1 cellular context compared by ENCODE assay signal in genomic region chr6:27144740-27145079, GRCh38.
A peak's percentile ranks its signal among the peaks of the same experiment; 100 is the strongest.
TF ChIP-seq lines count a peak whose summit lies in the region.

No MANE protein-coding gene starts in this region.

TF ChIP-seq in K562, 482 proteins besides CTCF, POLR2A, EP300 and RAD21 (continued from another document and continues in another):
- TF ChIP-seq CREB5 (CRISPR knock-in tag; IDR thresholded peaks at IDR 0.05) (no peak), DACH1 (IDR thresholded peaks at IDR 0.05; ENCODE audit: partially characterized antibody) (no peak), ZC3H11A (IDR thresholded peaks at IDR 0.05; ENCODE audit: low read depth, low read length) (no peak), EWSR1 (IDR thresholded peaks at IDR 0.05; ENCODE audit: borderline replicate concordance, low read depth, partially characterized antibody) (no peak), TBP (optimal IDR thresholded peaks at IDR 0.05; ENCODE audit: low read depth, low read length) (no peak), ZNF695 (CRISPR knock-in tag; IDR thresholded peaks at IDR 0.05) (no peak), CHCHD3 (CRISPR knock-in tag; IDR thresholded peaks at IDR 0.05) (peak; percentile 92; the same call in 1 of the 2 replicates), FOXK1 (CRISPR knock-in tag; IDR thresholded peaks at IDR 0.05; ENCODE audit: borderline replicate concordance) (no peak), PML (IDR thresholded peaks at IDR 0.05; ENCODE audit: low read length) (0 out of 2 replicates have a peak, but pooled peaks have one; percentile 22), ZNF41 (CRISPR knock-in tag; conservative IDR thresholded peaks at IDR 0.05) (no peak), MGA (IDR thresholded peaks at IDR 0.05) (no peak), ZNF384 (IDR thresholded peaks at IDR 0.05; ENCODE audit: low read depth, low read length) (no peak), TSHZ1 (CRISPR knock-in tag; IDR thresholded peaks at IDR 0.05) (no peak), ZNF696 (CRISPR knock-in tag; conservative IDR thresholded peaks at IDR 0.05) (0 out of 2 replicates have a peak, but pooled peaks have one; percentile 12), GABPB2 (CRISPR knock-in tag; conservative IDR thresholded peaks at IDR 0.05) (0 out of 2 replicates have a peak, but pooled peaks have one; percentile 35), ZNF764 (CRISPR knock-in tag; IDR thresholded peaks at IDR 0.05; ENCODE audit: low read depth) (peak; percentile 70; the same call in 1 of the 2 replicates), MAFF (IDR thresholded peaks at IDR 0.05; ENCODE audit: low read length) (no peak), RNF219 (CRISPR knock-in tag; IDR thresholded peaks at IDR 0.05) (no peak), ZNF253 (CRISPR knock-in tag; conservative IDR thresholded peaks at IDR 0.05) (no peak), TAF7 (tag; IDR thresholded peaks at IDR 0.05) (no peak), C11orf30 (IDR thresholded peaks at IDR 0.05; ENCODE audit: low read depth) (no peak), FOXJ2 (tag; IDR thresholded peaks at IDR 0.05) (0 out of 2 replicates have a peak, but pooled peaks have one; percentile 5), THAP12 (CRISPR knock-in tag; IDR thresholded peaks at IDR 0.05) (peak; percentile 55; the same call in 1 of the 2 replicates)
- TF ChIP-seq, protein P1, sequence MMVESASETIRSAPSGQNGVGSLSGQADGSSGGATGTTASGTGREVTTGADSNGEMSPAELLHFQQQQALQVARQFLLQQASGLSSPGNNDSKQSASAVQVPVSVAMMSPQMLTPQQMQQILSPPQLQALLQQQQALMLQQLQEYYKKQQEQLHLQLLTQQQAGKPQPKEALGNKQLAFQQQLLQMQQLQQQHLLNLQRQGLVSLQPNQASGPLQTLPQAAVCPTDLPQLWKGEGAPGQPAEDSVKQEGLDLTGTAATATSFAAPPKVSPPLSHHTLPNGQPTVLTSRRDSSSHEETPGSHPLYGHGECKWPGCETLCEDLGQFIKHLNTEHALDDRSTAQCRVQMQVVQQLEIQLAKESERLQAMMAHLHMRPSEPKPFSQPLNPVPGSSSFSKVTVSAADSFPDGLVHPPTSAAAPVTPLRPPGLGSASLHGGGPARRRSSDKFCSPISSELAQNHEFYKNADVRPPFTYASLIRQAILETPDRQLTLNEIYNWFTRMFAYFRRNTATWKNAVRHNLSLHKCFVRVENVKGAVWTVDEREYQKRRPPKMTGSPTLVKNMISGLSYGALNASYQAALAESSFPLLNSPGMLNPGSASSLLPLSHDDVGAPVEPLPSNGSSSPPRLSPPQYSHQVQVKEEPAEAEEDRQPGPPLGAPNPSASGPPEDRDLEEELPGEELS (CRISPR knock-in tag; IDR thresholded peaks at IDR 0.05; ENCODE audit: borderline replicate concordance) = no peak
- TF ChIP-seq, protein P2, sequence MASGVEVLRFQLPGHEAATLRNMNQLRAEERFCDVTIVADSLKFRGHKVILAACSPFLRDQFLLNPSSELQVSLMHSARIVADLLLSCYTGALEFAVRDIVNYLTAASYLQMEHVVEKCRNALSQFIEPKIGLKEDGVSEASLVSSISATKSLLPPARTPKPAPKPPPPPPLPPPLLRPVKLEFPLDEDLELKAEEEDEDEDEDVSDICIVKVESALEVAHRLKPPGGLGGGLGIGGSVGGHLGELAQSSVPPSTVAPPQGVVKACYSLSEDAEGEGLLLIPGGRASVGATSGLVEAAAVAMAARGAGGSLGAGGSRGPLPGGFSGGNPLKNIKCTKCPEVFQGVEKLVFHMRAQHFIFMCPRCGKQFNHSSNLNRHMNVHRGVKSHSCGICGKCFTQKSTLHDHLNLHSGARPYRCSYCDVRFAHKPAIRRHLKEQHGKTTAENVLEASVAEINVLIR (CRISPR knock-in tag; IDR thresholded peaks at IDR 0.05) = no peak
- TF ChIP-seq, protein P3, sequence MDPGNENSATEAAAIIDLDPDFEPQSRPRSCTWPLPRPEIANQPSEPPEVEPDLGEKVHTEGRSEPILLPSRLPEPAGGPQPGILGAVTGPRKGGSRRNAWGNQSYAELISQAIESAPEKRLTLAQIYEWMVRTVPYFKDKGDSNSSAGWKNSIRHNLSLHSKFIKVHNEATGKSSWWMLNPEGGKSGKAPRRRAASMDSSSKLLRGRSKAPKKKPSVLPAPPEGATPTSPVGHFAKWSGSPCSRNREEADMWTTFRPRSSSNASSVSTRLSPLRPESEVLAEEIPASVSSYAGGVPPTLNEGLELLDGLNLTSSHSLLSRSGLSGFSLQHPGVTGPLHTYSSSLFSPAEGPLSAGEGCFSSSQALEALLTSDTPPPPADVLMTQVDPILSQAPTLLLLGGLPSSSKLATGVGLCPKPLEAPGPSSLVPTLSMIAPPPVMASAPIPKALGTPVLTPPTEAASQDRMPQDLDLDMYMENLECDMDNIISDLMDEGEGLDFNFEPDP (CRISPR knock-in tag; IDR thresholded peaks at IDR 0.05) = no peak
